ENCODE assay signal across 1 cellular context in the genomic region with DNA sequence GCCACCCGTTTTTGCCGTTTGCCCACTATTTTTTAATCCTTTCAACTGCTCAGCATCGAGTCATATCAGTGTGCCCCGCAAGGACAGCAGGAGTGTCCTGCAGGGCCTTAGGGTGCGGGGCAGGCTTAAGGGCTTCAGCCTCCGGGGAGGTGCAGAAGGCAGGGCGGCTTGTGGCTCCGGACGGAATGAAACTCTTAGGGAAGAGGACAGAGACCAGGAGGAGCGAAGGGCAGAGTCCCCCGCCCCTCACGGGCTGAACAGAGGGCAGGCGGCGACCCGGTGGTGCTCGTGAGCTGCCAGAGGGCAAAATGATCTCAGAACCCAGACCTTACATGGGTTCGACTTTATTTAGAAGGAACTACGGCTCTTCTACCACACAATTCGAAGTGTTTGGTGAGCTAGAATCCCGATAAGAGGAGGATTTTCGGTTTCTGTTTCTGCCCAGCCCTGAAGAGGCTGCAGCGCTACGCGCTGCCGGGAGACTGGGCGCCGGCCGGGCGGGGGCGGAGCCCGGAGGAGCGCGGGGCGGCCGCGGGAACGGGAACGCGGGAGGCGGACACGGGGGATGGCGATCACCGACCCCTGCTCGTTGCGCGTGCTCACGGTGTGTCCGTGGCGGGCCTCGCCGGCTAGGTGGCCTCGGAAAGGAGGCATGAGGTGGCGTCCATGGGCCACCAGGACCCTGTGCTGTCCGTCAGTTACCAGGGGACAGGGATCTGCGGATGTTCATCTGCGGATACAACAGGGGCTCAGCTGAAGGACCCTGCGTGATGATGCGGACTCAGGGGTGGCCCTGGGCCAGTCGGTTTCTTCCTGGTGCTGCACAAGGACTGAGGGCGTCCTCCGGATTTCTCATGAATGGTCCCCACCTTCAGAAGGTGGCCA.
TF ChIP-seq lines count a peak whose summit lies in the region.

No MANE protein-coding gene starts in this region.

TF ChIP-seq in HepG2, 621 proteins besides CTCF, POLR2A, EP300 and RAD21 (continued from another document and continues in another):
- peak; percentile 22; the same call in 1 of the 2 replicates for TF ChIP-seq IRX3 (CRISPR knock-in tag; IDR thresholded peaks at IDR 0.05; ENCODE audit: borderline replicate concordance, low read depth)
- TF ChIP-seq ZNF441 (CRISPR knock-in tag; IDR thresholded peaks at IDR 0.05; ENCODE audit: borderline replicate concordance), result peak; percentile 66; the same call in 1 of the 2 replicates
- no peak; the same call in 1 of the 2 replicates for TF ChIP-seq ZC3H4 (CRISPR knock-in tag; IDR thresholded peaks at IDR 0.05; ENCODE audit: borderline replicate concordance)
- TF ChIP-seq ZFP36 (IDR thresholded peaks at IDR 0.05; ENCODE audit: borderline replicate concordance, low read depth, low read length, partially characterized antibody), result no peak
- TF ChIP-seq SMAD3 (CRISPR knock-in tag; IDR thresholded peaks at IDR 0.05), result no peak
- no peak; the same call in 1 of the 2 replicates for TF ChIP-seq ZNF772 (CRISPR knock-in tag; IDR thresholded peaks at IDR 0.05)
- TF ChIP-seq KDM5A (IDR thresholded peaks at IDR 0.05; ENCODE audit: borderline replicate concordance, low read length), result no peak
- TF ChIP-seq MXI1 (IDR thresholded peaks at IDR 0.05; ENCODE audit: borderline replicate concordance, low read depth, low read length), result peak; percentile 51; the same call in 1 of the 3 replicates
- no peak for TF ChIP-seq ZNF136 (CRISPR knock-in tag; IDR thresholded peaks at IDR 0.05; ENCODE audit: low read depth)
- no peak for TF ChIP-seq SOX5 (CRISPR knock-in tag; IDR thresholded peaks at IDR 0.05; ENCODE audit: borderline replicate concordance)
- TF ChIP-seq ZNF776 (CRISPR knock-in tag; IDR thresholded peaks at IDR 0.05), result peak; percentile 90; the same call in 1 of the 2 replicates
- TF ChIP-seq PREB (CRISPR knock-in tag; IDR thresholded peaks at IDR 0.05), result no peak
- peak; percentile 74 for TF ChIP-seq ZNF337 (CRISPR knock-in tag; IDR thresholded peaks at IDR 0.05; ENCODE audit: borderline replicate concordance, low read depth)
- TF ChIP-seq ZNF282 (IDR thresholded peaks at IDR 0.05; ENCODE audit: partially characterized antibody), result no peak
- TF ChIP-seq TRIM22 (IDR thresholded peaks at IDR 0.05), result no peak
- TF ChIP-seq ZNF672 (CRISPR knock-in tag; IDR thresholded peaks at IDR 0.05), result no peak
- 0 out of 2 replicates have a peak, but pooled peaks have one; percentile 21 for TF ChIP-seq ZNF256 (CRISPR knock-in tag; conservative IDR thresholded peaks at IDR 0.05)
- TF ChIP-seq, protein P1, sequence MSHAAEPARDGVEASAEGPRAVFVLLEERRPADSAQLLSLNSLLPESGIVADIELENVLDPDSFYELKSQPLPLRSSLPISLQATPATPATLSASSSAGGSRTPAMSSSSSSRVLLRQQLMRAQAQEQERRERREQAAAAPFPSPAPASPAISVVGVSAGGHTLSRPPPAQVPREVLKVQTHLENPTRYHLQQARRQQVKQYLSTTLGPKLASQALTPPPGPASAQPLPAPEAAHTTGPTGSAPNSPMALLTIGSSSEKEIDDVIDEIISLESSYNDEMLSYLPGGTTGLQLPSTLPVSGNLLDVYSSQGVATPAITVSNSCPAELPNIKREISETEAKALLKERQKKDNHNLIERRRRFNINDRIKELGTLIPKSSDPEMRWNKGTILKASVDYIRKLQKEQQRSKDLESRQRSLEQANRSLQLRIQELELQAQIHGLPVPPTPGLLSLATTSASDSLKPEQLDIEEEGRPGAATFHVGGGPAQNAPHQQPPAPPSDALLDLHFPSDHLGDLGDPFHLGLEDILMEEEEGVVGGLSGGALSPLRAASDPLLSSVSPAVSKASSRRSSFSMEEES (CRISPR knock-in tag; IDR thresholded peaks at IDR 0.05), result peak; percentile 18; the same call in 1 of the 2 replicates
- TF ChIP-seq, protein P2, sequence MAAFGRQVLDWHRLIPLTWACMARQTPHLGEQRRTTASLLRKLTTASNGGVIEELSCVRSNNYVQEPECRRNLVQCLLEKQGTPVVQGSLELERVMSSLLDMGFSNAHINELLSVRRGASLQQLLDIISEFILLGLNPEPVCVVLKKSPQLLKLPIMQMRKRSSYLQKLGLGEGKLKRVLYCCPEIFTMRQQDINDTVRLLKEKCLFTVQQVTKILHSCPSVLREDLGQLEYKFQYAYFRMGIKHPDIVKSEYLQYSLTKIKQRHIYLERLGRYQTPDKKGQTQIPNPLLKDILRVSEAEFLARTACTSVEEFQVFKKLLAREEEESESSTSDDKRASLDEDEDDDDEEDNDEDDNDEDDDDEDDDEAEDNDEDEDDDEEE (CRISPR knock-in tag; IDR thresholded peaks at IDR 0.05), result no peak
- TF ChIP-seq SCMH1 (CRISPR knock-in tag; IDR thresholded peaks at IDR 0.05; ENCODE audit: borderline replicate concordance), result no peak
- TF ChIP-seq ZNF224 (CRISPR knock-in tag; IDR thresholded peaks at IDR 0.05), result peak; percentile 81; the same call in 1 of the 2 replicates
- peak; percentile 84 for TF ChIP-seq ZFX (CRISPR knock-in tag; IDR thresholded peaks at IDR 0.05; ENCODE audit: low read depth)
- TF ChIP-seq, protein P3, sequence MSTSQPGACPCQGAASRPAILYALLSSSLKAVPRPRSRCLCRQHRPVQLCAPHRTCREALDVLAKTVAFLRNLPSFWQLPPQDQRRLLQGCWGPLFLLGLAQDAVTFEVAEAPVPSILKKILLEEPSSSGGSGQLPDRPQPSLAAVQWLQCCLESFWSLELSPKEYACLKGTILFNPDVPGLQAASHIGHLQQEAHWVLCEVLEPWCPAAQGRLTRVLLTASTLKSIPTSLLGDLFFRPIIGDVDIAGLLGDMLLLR (CRISPR knock-in tag; IDR thresholded peaks at IDR 0.05), result peak; percentile 58; the same call in 1 of the 2 replicates
- TF ChIP-seq RFX5 (IDR thresholded peaks at IDR 0.05; ENCODE audit: low read depth, low read length), result no peak; the same call in 1 of the 2 replicates
- TF ChIP-seq ARNTL (CRISPR knock-in tag; IDR thresholded peaks at IDR 0.05), result no peak
- no peak for TF ChIP-seq ZNF850 (CRISPR knock-in tag; conservative IDR thresholded peaks at IDR 0.05)
- no peak for TF ChIP-seq ARHGAP35 (CRISPR knock-in tag; IDR thresholded peaks at IDR 0.05; ENCODE audit: borderline replicate concordance)
- no peak for TF ChIP-seq ATRX (CRISPR knock-in tag; IDR thresholded peaks at IDR 0.05; ENCODE audit: borderline replicate concordance)
- TF ChIP-seq GPN1 (CRISPR knock-in tag; IDR thresholded peaks at IDR 0.05; ENCODE audit: borderline replicate concordance), result no peak
- TF ChIP-seq ZNF703 (CRISPR knock-in tag; IDR thresholded peaks at IDR 0.05; ENCODE audit: borderline replicate concordance), result no peak
- 0 out of 2 replicates have a peak, but pooled peaks have one; percentile 69 for TF ChIP-seq ZFP90 (CRISPR knock-in tag; IDR thresholded peaks at IDR 0.05; ENCODE audit: borderline replicate concordance)
- no peak; the same call in 1 of the 2 replicates for TF ChIP-seq GATAD1 (CRISPR knock-in tag; IDR thresholded peaks at IDR 0.05)
- no peak for TF ChIP-seq ETV6 (CRISPR knock-in tag; conservative IDR thresholded peaks at IDR 0.05)
- TF ChIP-seq HNRNPL (IDR thresholded peaks at IDR 0.05; ENCODE audit: low read depth, low read length), result 0 out of 2 replicates have a peak, but pooled peaks have one; percentile 33
- TF ChIP-seq, protein P4, sequence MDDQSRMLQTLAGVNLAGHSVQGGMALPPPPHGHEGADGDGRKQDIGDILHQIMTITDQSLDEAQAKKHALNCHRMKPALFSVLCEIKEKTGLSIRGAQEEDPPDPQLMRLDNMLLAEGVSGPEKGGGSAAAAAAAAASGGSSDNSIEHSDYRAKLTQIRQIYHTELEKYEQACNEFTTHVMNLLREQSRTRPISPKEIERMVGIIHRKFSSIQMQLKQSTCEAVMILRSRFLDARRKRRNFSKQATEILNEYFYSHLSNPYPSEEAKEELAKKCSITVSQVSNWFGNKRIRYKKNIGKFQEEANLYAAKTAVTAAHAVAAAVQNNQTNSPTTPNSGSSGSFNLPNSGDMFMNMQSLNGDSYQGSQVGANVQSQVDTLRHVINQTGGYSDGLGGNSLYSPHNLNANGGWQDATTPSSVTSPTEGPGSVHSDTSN (CRISPR knock-in tag; IDR thresholded peaks at IDR 0.05; ENCODE audit: borderline replicate concordance), result no peak
- 0 out of 2 replicates have a peak, but pooled peaks have one; percentile 73 for TF ChIP-seq ZNF431 (CRISPR knock-in tag; IDR thresholded peaks at IDR 0.05; ENCODE audit: borderline replicate concordance, low read depth)
- no peak for TF ChIP-seq ZNF761 (CRISPR knock-in tag; conservative IDR thresholded peaks at IDR 0.05)
- TF ChIP-seq KLF12 (CRISPR knock-in tag; IDR thresholded peaks at IDR 0.05; ENCODE audit: borderline replicate concordance), result peak; percentile 67; the same call in 1 of the 2 replicates
- TF ChIP-seq TP53 (CRISPR knock-in tag; conservative IDR thresholded peaks at IDR 0.05), result no peak
- TF ChIP-seq PTBP1 (IDR thresholded peaks at IDR 0.05; ENCODE audit: low read depth, low read length, poor library complexity, severe bottlenecking), result peak; percentile 47
- peak; percentile 53 for TF ChIP-seq ZNF350 (CRISPR knock-in tag; IDR thresholded peaks at IDR 0.05; ENCODE audit: borderline replicate concordance, low read depth)
- TF ChIP-seq ZNF232 (CRISPR knock-in tag; IDR thresholded peaks at IDR 0.05; ENCODE audit: borderline replicate concordance), result peak; percentile 81; the same call in 1 of the 2 replicates
- no peak for TF ChIP-seq ESRRA (CRISPR knock-in tag; IDR thresholded peaks at IDR 0.05; ENCODE audit: low read depth)
- peak; percentile 60 for TF ChIP-seq HDAC1 (CRISPR knock-in tag; IDR thresholded peaks at IDR 0.05)
- peak; percentile 69; the same call in 1 of the 2 replicates for TF ChIP-seq ZNF773 (CRISPR knock-in tag; IDR thresholded peaks at IDR 0.05; ENCODE audit: borderline replicate concordance)
- peak; percentile 92; the same call in 1 of the 2 replicates for TF ChIP-seq ZNF546 (CRISPR knock-in tag; conservative IDR thresholded peaks at IDR 0.05)
- 0 out of 2 replicates have a peak, but pooled peaks have one; percentile 71 for TF ChIP-seq REXO4 (CRISPR knock-in tag; IDR thresholded peaks at IDR 0.05; ENCODE audit: borderline replicate concordance)
- no peak for TF ChIP-seq JUND (CRISPR knock-in tag; IDR thresholded peaks at IDR 0.05)
- no peak for TF ChIP-seq ZFYVE20 (CRISPR knock-in tag; IDR thresholded peaks at IDR 0.05; ENCODE audit: borderline replicate concordance, low read depth)
- TF ChIP-seq ZBTB14 (CRISPR knock-in tag; IDR thresholded peaks at IDR 0.05), result peak; percentile 62
- no peak for TF ChIP-seq MTF1 (CRISPR knock-in tag; IDR thresholded peaks at IDR 0.05)
- no peak for TF ChIP-seq ZNF720 (CRISPR knock-in tag; IDR thresholded peaks at IDR 0.05)
- no peak for TF ChIP-seq IKZF1 (IDR thresholded peaks at IDR 0.05)
- no peak for TF ChIP-seq SMC3 (IDR thresholded peaks at IDR 0.05; ENCODE audit: low read length)
- TF ChIP-seq TBL1XR1 (IDR thresholded peaks at IDR 0.05; ENCODE audit: borderline replicate concordance, low read length, partially characterized antibody), result no peak
- TF ChIP-seq REST (IDR thresholded peaks at IDR 0.05; ENCODE audit: borderline replicate concordance in 1 of 2, low read depth in 1 of 2, low read length in 2 of 2), result no peak; a peak in 1 of 4 replicates
- no peak for TF ChIP-seq CEBPG (CRISPR knock-in tag; IDR thresholded peaks at IDR 0.05)
- peak; percentile 59; the same call in 1 of the 2 replicates for TF ChIP-seq SALL1 (CRISPR knock-in tag; IDR thresholded peaks at IDR 0.05)
